In the genomic region with DNA sequence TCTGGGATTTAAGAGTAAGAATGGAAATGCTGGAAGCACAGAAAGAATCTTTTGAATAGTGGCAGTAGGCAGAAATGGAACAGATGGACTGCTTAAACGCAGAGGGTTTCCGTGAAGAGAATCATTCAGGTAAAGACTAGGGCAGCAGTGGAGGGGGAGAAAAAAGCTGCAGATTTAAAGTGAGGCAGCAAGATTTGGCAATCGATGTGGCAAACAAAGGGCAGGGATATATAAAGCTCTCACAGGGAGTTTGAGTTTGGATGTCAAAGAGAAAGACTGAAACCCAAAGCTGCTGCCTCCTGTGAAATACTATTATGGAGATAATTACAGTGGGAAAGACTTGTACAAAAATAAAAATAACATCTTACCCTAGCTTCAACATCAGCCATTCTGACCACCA, we compare ENCODE assay signal across 27 cellular contexts.
"Had no signal": no experiment of that assay in that cellular context is flagged by ENCODE, and none has a peak within 500 bp of the region (broad histone marks: within the 10 kb centered on the region; RNA-seq: fewer than 3 reads in every experiment).

No MANE protein-coding gene starts in this region.

- H3K27me3 Mint-ChIP-seq: activated CD4-positive, alpha-beta T cell treated with anti-CD3 and anti-CD28 coated beads, Interleukin-2, amount 10 ng/mL, durations not matched to agents 7 days and 5 days; activated CD8-positive, alpha-beta T cell treated with anti-CD3 and anti-CD28 coated beads for 36 hours; activated T-helper 17 cell treated with anti-CD3 and anti-CD28 coated beads, Interleukin-2, amount 50 U/mL, for 72 hours; natural killer cell treated with Interleukin-12 subunit alpha and Interleukin-12 subunit beta and Interleukin-15 and Interleukin-18, amount 100 ng/mL, for 72 hours; progenitor cell of endocrine pancreas; stimulated activated naive CD8-positive, alpha-beta T cell treated with anti-CD3 and anti-CD28 coated beads, Interleukin-15, Interleukin-2, amounts not matched to agents 100 ng/mL and 50 ng/mL, for 24 hours; type B pancreatic cell had no signal

- DNase-seq: activated CD4-positive, alpha-beta T cell treated with anti-CD3 and anti-CD28 coated beads for 1 hour; activated CD4-positive, alpha-beta T cell treated with anti-CD3 and anti-CD28 coated beads, Interleukin-2, amount 10 ng/mL, durations not matched to agents 7 days and 5 days; activated CD8-positive, alpha-beta T cell treated with anti-CD3 and anti-CD28 coated beads for 36 hours; activated gamma-delta T cell treated with Interleukin-2 at 50 U/mL for 16 hours; activated naive CD4-positive, alpha-beta T cell treated with anti-CD3 and anti-CD28 coated beads, Interleukin-2, amount 50 U/mL, for 16 hours; activated T-cell treated with anti-CD3 and anti-CD28 coated beads, Interleukin-2, amount 50 U/mL, for 4 hours; amniotic stem cell; brain microvascular endothelial cell; dorsolateral prefrontal cortex; effector memory CD4-positive, alpha-beta T cell; left lung; lower lobe of right lung; mesenchymal stem cell; ovary; stimulated activated CD4-positive, alpha-beta T cell treated with anti-CD3 and anti-CD28 coated beads, Interleukin-12 subunit alpha, Interleukin-12 subunit beta, amount 100 ng/mL, for 4 hours; stimulated activated CD4-positive, alpha-beta T cell treated with anti-CD3 and anti-CD28 coated beads, Interleukin-4, amount 100 ng/mL, for 1 hour had no signal

- H3K27ac ChIP-seq: brain microvascular endothelial cell, coronary artery, dorsolateral prefrontal cortex, left lung, lower lobe of right lung, neutrophil, ovary, skin epidermis, thoracic aorta, vagina had no signal

- H3K27me3 ChIP-seq: brain microvascular endothelial cell, dorsolateral prefrontal cortex, left lung, neutrophil, ovary, vagina had no signal

- H3K4me3 Mint-ChIP-seq: activated CD4-positive, alpha-beta T cell treated with anti-CD3 and anti-CD28 coated beads, Interleukin-2, amount 10 ng/mL, durations not matched to agents 7 days and 5 days; activated CD8-positive, alpha-beta T cell treated with anti-CD3 and anti-CD28 coated beads for 36 hours; activated T-cell treated with anti-CD3 and anti-CD28 coated beads, Interleukin-2, amount 50 U/mL, for 4 hours; activated T-helper 17 cell treated with anti-CD3 and anti-CD28 coated beads, Interleukin-2, amount 50 U/mL, for 72 hours; natural killer cell treated with Interleukin-12 subunit alpha and Interleukin-12 subunit beta and Interleukin-15 and Interleukin-18, amount 100 ng/mL, for 72 hours; stimulated activated naive CD8-positive, alpha-beta T cell treated with anti-CD3 and anti-CD28 coated beads, Interleukin-15, Interleukin-2, amounts not matched to agents 100 ng/mL and 50 ng/mL, for 24 hours; type B pancreatic cell had no signal

- H3K36me3 ChIP-seq: brain microvascular endothelial cell, left lung, lower lobe of right lung, neutrophil, ovary, thoracic aorta, vagina had no signal

- H3K36me3 Mint-ChIP-seq: natural killer cell treated with Interleukin-12 subunit alpha and Interleukin-12 subunit beta and Interleukin-15 and Interleukin-18, amount 100 ng/mL, for 72 hours; type B pancreatic cell had no signal

- H3K9me3 Mint-ChIP-seq: activated CD4-positive, alpha-beta T cell treated with anti-CD3 and anti-CD28 coated beads, Interleukin-2, amount 10 ng/mL, durations not matched to agents 7 days and 5 days; activated CD8-positive, alpha-beta T cell treated with anti-CD3 and anti-CD28 coated beads for 36 hours; activated T-cell treated with anti-CD3 and anti-CD28 coated beads, Interleukin-2, amount 50 U/mL, for 4 hours; activated T-helper 17 cell treated with anti-CD3 and anti-CD28 coated beads, Interleukin-2, amount 50 U/mL, for 72 hours; stimulated activated naive CD8-positive, alpha-beta T cell treated with anti-CD3 and anti-CD28 coated beads, Interleukin-15, Interleukin-2, amounts not matched to agents 100 ng/mL and 50 ng/mL, for 24 hours; type B pancreatic cell had no signal

- H3K4me1 Mint-ChIP-seq: activated CD4-positive, alpha-beta T cell treated with anti-CD3 and anti-CD28 coated beads, Interleukin-2, amount 10 ng/mL, durations not matched to agents 7 days and 5 days; activated T-helper 17 cell treated with anti-CD3 and anti-CD28 coated beads, Interleukin-2, amount 50 U/mL, for 72 hours had no signal

- H3K4me1 ChIP-seq: left lung, lower lobe of right lung, vagina had no signal

- H3K4me3 ChIP-seq: coronary artery, dorsolateral prefrontal cortex, left lung, lower lobe of right lung, ovary, skin epidermis, thoracic aorta, vagina had no signal

- H3K9me3 ChIP-seq: left lung, lower lobe of right lung, neutrophil, ovary, thoracic aorta, vagina had no signal

- ATAC-seq: activated CD8-positive, alpha-beta T cell treated with anti-CD3 and anti-CD28 coated beads for 36 hours; activated T-cell treated with anti-CD3 and anti-CD28 coated beads, Interleukin-2, amount 50 U/mL, for 4 hours; activated T-helper 17 cell treated with anti-CD3 and anti-CD28 coated beads, Interleukin-2, amount 50 U/mL, for 72 hours; left lung; lower lobe of right lung; sciatic nerve had no signal

- H3K27ac Mint-ChIP-seq: activated CD4-positive, alpha-beta T cell treated with anti-CD3 and anti-CD28 coated beads, Interleukin-2, amount 10 ng/mL, durations not matched to agents 7 days and 5 days; activated CD8-positive, alpha-beta T cell treated with anti-CD3 and anti-CD28 coated beads for 36 hours; activated T-helper 17 cell treated with anti-CD3 and anti-CD28 coated beads, Interleukin-2, amount 50 U/mL, for 72 hours; natural killer cell treated with Interleukin-12 subunit alpha and Interleukin-12 subunit beta and Interleukin-15 and Interleukin-18, amount 100 ng/mL, for 72 hours; progenitor cell of endocrine pancreas; stimulated activated naive CD8-positive, alpha-beta T cell treated with anti-CD3 and anti-CD28 coated beads, Interleukin-15, Interleukin-2, amounts not matched to agents 100 ng/mL and 50 ng/mL, for 24 hours; type B pancreatic cell had no signal
